In genomic region chr10:103985726-103986125, GRCh38 we compare ENCODE assay signal across 9 cellular contexts.
"Had no signal": no experiment of that assay in that cellular context is flagged by ENCODE, and none has a peak within 500 bp of the region (broad histone marks: within the 10 kb centered on the region; RNA-seq: fewer than 3 reads in every experiment).

No MANE protein-coding gene starts in this region.

- H3K4me3 ChIP-seq: adrenal gland, gastrocnemius medialis, heart right ventricle, skin epidermis, stomach had no signal

- H3K9me3 ChIP-seq: adrenal gland, gastrocnemius medialis, stomach had no signal

- H3K36me3 ChIP-seq: adrenal gland, gastrocnemius medialis, stomach had no signal

- ATAC-seq: gastrocnemius medialis had no signal

- FAIRE-seq: TTC549 had no signal

- DNase-seq: activated naive CD4-positive, alpha-beta T cell treated with anti-CD3 and anti-CD28 coated beads, Interleukin-2, amount 10 ng/mL, durations not matched to agents 7 days and 5 days; adrenal gland; gastrocnemius medialis; heart right ventricle; kidney glomerular epithelial cell; retina; stomach had no signal

- H3K27ac ChIP-seq: adrenal gland, gastrocnemius medialis, heart right ventricle, skin epidermis, stomach had no signal

- H3K27me3 ChIP-seq: adrenal gland, gastrocnemius medialis, heart right ventricle, stomach had no signal
